Comparison of ENCODE assay signal across 8 cellular contexts in genomic region chr3:184298759-184299487, GRCh38. TPM values are rescaled to one million over a fixed set of nuclear protein-coding genes. Genes with fewer than 3 reads are reported as not detected.
DNase-seq lines count a peak whose midpoint lies in the region; ATAC-seq and TF ChIP-seq lines count a peak whose summit lies in the region.

TSS of gene PSMD2 (plus strand) at chr3:184299241. CDS start at chr3:184299267, 26 bp downstream.

- H3K27me3 ChIP-seq in spleen (replicated peaks in 1 of 7): no peaks in the 10 kb centered on the region

- WGBS in spleen, 5 donors: 0 to 1% (median 0%) methylated on average over 31 to 78 of the region's 78 CpGs

- no peak for TF ChIP-seq CTCF in AG10803 (conservative IDR thresholded peaks at IDR 0.05; ENCODE audit: low read length)
- peak in 2 of 11 experiments; percentile 16 to 28 for TF ChIP-seq CTCF in spleen (IDR thresholded peaks at IDR 0.05 in 8 of 11, conservative IDR thresholded peaks at IDR 0.05 in 3 of 11)

- peak in 2 of 3 donors; percentile 41 to 71 for TF ChIP-seq POLR2A in spleen (IDR thresholded peaks at IDR 0.05)

- H3K4me3 ChIP-seq in AG10803 (ENCODE audit: low read length) (peak within 1 kb of the TSS; percentile 96), spleen (peak within 1 kb of the TSS; percentile 58 to 99 (median 88))

- peak; percentile 94 for ATAC-seq in GM19043 (IDR thresholded peaks at IDR 0.05; ENCODE audit: low read depth, unreplicated experiment)
- ATAC-seq in HG03354 (IDR thresholded peaks at IDR 0.05; ENCODE audit: poor library complexity, severe bottlenecking, unreplicated experiment): peak; percentile 96

- DNase-seq in AG10803 (ENCODE audit: low read depth): peak; percentile 95
- peak; percentile 94 to 99 for DNase-seq in NCI-H446 (lab: John Stamatoyannopoulos, UW)
- DNase-seq in activated CD4-positive, CD25-positive, alpha-beta regulatory T cell treated with anti-CD3 and anti-CD28 coated beads, Interleukin-2, amount 50 U/mL, for 16 hours (ENCODE audit: low read depth, low spot score): peak; percentile 95
- DNase-seq in central memory CD4-positive, alpha-beta T cell: peak; percentile 96
- peak; percentile 92 for DNase-seq in inferior parietal cortex (ENCODE audit: extremely low spot score)
- DNase-seq in spleen: peak; percentile 99

- peak within 1 kb of the TSS; percentile 69 to 92 (median 88) for H3K27ac ChIP-seq in spleen

- intact Hi-C loops in spleen (cut with DNase I; ENCODE audit: low total_unique reads): no loop called here

- H3K36me3 ChIP-seq in spleen: peaks cover 10 to 40% (median 36%) of the 10 kb centered on the region in 6 donors

- no peaks in the 10 kb centered on the region for H3K9me3 ChIP-seq in spleen

- peaks cover 14 to 41% (median 26%) of the 10 kb centered on the region in 6 donors for H3K4me1 ChIP-seq in spleen

RNA-seq across cellular contexts. Expression of gene PSMD2, which starts in this region (rescaled TPM):
- total RNA-seq in spleen: 100 to 1,000 TPM; 130 to 191 (median 142) TPM
- 10 to 100 TPM; 53.8 to 94.7 (median 62.4) TPM for polyA plus RNA-seq in spleen

Comparison
In these comparisons a context has a peak if more than half of its experiments do, and no peak if none do; other contexts are left out.
1. Peak in every context shown above with its lines: DNase-seq, ATAC-seq, H3K4me3 ChIP-seq and H3K27ac ChIP-seq.